In genomic region chr12:117166107-117166506, GRCh38 we compare ENCODE assay signal across 26 cellular contexts.
"Had no signal": no experiment of that assay in that cellular context is flagged by ENCODE, and none has a peak within 500 bp of the region (broad histone marks: within the 10 kb centered on the region; RNA-seq: fewer than 3 reads in every experiment).

No MANE protein-coding gene starts in this region.

- H3K27ac ChIP-seq: coronary artery, esophagus muscularis mucosa, foreskin keratinocyte, gastroesophageal sphincter, heart right ventricle, left ventricle myocardium inferior, lower lobe of right lung, right atrium auricular region, thoracic aorta, tibial nerve, upper lobe of left lung had no signal

- H3K36me3 ChIP-seq: prostate gland had no signal

- H3K27me3 Mint-ChIP-seq: naive thymus-derived CD8-positive, alpha-beta T cell had no signal

- H3K4me1 ChIP-seq: esophagus muscularis mucosa, foreskin keratinocyte, gastroesophageal sphincter, left ventricle myocardium inferior, lower lobe of right lung, prostate gland, tibial nerve, upper lobe of left lung had no signal

- H3K27ac Mint-ChIP-seq: naive thymus-derived CD8-positive, alpha-beta T cell; nephron progenitor cell; stimulated activated effector memory CD8-positive, alpha-beta T cell treated with anti-CD3 and anti-CD28 coated beads, Interleukin-12 subunit alpha, Interleukin-12 subunit beta, amount 100 ng/mL, for 72 hours had no signal

- H3K4me3 Mint-ChIP-seq: naive thymus-derived CD8-positive, alpha-beta T cell; nephron progenitor cell; stimulated activated effector memory CD8-positive, alpha-beta T cell treated with anti-CD3 and anti-CD28 coated beads, Interleukin-12 subunit alpha, Interleukin-12 subunit beta, amount 100 ng/mL, for 72 hours had no signal

- ATAC-seq: foreskin keratinocyte; gastroesophageal sphincter; lower lobe of right lung; naive thymus-derived CD8-positive, alpha-beta T cell; sciatic nerve; stimulated activated effector memory CD8-positive, alpha-beta T cell treated with anti-CD3 and anti-CD28 coated beads, Interleukin-12 subunit alpha, Interleukin-12 subunit beta, amount 100 ng/mL, for 72 hours; stimulated activated naive CD8-positive, alpha-beta T cell treated with anti-CD3 and anti-CD28 coated beads, Interleukin-15, Interleukin-2, amounts not matched to agents 100 U/mL and 50 U/mL, for 24 hours had no signal

- DNase-seq: dermis blood vessel endothelial cell; effector memory CD4-positive, alpha-beta T cell; foreskin keratinocyte; heart right ventricle; hippocampal formation; islet precursor cell; kidney glomerular epithelial cell; left colon; left ventricle myocardium inferior; lower lobe of right lung; naive thymus-derived CD8-positive, alpha-beta T cell; nephron progenitor cell; nucleus accumbens; stimulated activated CD4-positive, alpha-beta T cell treated with anti-CD3 and anti-CD28 coated beads, Interleukin-2, amount 100 ng/mL, for 24 hours; stimulated activated CD4-positive, alpha-beta T cell treated with anti-CD3 and anti-CD28 coated beads, Interleukin-4, amount 100 ng/mL, for 24 hours; stimulated activated naive CD8-positive, alpha-beta T cell treated with anti-CD3 and anti-CD28 coated beads, Interleukin-15, Interleukin-2, amounts not matched to agents 100 U/mL and 50 U/mL, for 24 hours; upper lobe of left lung had no signal

- H3K4me3 ChIP-seq: coronary artery, esophagus muscularis mucosa, gastroesophageal sphincter, heart right ventricle, left ventricle myocardium inferior, lower lobe of right lung, prostate gland, right atrium auricular region, thoracic aorta, tibial nerve, upper lobe of left lung had no signal

- H3K9me3 Mint-ChIP-seq: naive thymus-derived CD8-positive, alpha-beta T cell; nephron progenitor cell; stimulated activated effector memory CD8-positive, alpha-beta T cell treated with anti-CD3 and anti-CD28 coated beads, Interleukin-12 subunit alpha, Interleukin-12 subunit beta, amount 100 ng/mL, for 72 hours had no signal

- H3K4me1 Mint-ChIP-seq: nephron progenitor cell had no signal

- H3K27me3 ChIP-seq: esophagus muscularis mucosa, foreskin keratinocyte, gastroesophageal sphincter, heart right ventricle, right atrium auricular region, tibial nerve, upper lobe of left lung had no signal

- H3K9me3 ChIP-seq: esophagus muscularis mucosa, gastroesophageal sphincter, heart right ventricle, left ventricle myocardium inferior, lower lobe of right lung, prostate gland, right atrium auricular region, thoracic aorta, tibial nerve, upper lobe of left lung had no signal
